Comparison of ENCODE assay signal across 17 cellular contexts in the genomic region with DNA sequence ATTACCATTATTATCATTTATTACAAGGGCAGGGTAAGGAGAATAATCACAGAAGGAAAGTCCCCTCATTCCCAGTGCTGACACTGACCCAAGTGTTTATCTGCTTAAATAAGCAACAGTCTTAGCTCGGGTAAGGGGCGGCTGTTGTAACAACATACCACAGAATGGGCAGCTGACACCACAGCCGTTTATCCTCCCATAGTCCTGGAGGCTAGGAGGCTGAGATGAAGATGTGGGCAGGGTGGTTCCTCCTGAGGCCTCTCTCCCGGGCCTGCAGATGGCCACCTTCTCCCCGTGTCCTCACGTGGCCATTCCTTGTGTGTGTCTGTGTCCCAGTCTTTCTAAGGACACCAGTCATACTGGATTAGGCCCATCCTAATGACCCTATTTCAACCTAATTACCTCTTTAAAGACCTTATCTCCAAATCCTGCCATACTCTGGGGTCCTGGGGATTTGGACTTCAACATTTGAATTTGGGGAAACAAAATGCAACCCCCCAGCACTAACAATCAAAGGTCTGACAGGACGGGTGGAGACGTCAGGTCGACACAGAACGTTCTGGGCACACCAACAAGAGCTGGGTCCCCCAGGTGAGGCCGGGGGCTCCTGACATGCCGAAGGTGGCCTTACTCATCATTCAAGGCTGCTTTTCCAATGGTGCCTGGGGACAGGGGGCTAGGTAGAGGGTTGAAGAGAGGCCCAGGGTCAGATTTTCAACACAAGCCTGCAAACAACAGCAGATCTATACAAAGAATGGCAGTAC.
DNase-seq lines count a peak whose midpoint lies in the region; ATAC-seq and TF ChIP-seq lines count a peak whose summit lies in the region.
"Had no signal": no experiment of that assay in that cellular context is flagged by ENCODE, and none has a peak within 500 bp of the region (broad histone marks: within the 10 kb centered on the region; RNA-seq: fewer than 3 reads in every experiment).

No MANE protein-coding gene starts in this region.

- no peak overlapping the region for H3K4me3 Mint-ChIP-seq in T-helper 17 cell
- H3K4me3 Mint-ChIP-seq: activated CD4-positive, alpha-beta memory T cell treated with anti-CD3 and anti-CD28 coated beads for 36 hours; dendritic cell treated with granulocyte-macrophage colony-stimulating factor and Interleukin-4, amounts not matched to agents 40 ng/mL and 50 ng/mL, for 4 days had no signal

- WGBS in right lobe of liver (ENCODE audit: insufficient coverage, low coverage, low lambda C conversion rate, missing lambda C conversion rate) = 75% methylated on average over 8 of the region's 12 CpGs

- TF ChIP-seq CTCF in WERI-Rb-1 (IDR thresholded peaks at IDR 0.05; ENCODE audit: low read depth, low read length) (peak; percentile 41; the same call in 1 of the 2 replicates), right lobe of liver (IDR thresholded peaks at IDR 0.05) (no peak)

- ATAC-seq in right lobe of liver (no peak), sciatic nerve (no peak), HG02763 (IDR thresholded peaks at IDR 0.05; ENCODE audit: unreplicated experiment) (no peak), T-helper 17 cell (no peak)

- H3K4me1 Mint-ChIP-seq in T-helper 17 cell = no peaks in the 10 kb centered on the region

- peaks cover 16% of the 10 kb centered on the region for H3K27me3 ChIP-seq in HUES48 (ENCODE audit: control insufficient read depth, insufficient read depth, low read length)
- peaks cover 3% of the 10 kb centered on the region for H3K27me3 ChIP-seq in WERI-Rb-1 (ENCODE audit: insufficient read depth, low read depth, severe bottlenecking)
- H3K27me3 ChIP-seq in right lobe of liver = no peaks in the 10 kb centered on the region
- H3K27me3 ChIP-seq: esophagus squamous epithelium had no signal

- H3K27ac Mint-ChIP-seq in T-helper 17 cell = no peak overlapping the region
- H3K27ac Mint-ChIP-seq: activated CD4-positive, alpha-beta memory T cell treated with anti-CD3 and anti-CD28 coated beads for 36 hours; dendritic cell treated with granulocyte-macrophage colony-stimulating factor and Interleukin-4, amounts not matched to agents 40 ng/mL and 50 ng/mL, for 4 days had no signal

- H3K4me1 ChIP-seq in HUES48 (ENCODE audit: control insufficient read depth, insufficient read depth, low read length) = peaks cover 28% of the 10 kb centered on the region
- H3K4me1 ChIP-seq in right lobe of liver = peaks cover 0 to 30% (median 18%) of the 10 kb centered on the region in 4 donors

- H3K36me3 ChIP-seq in HUES48 (ENCODE audit: control insufficient read depth, insufficient read depth, low read length) (no peaks in the 10 kb centered on the region), WERI-Rb-1 (no peaks in the 10 kb centered on the region), right lobe of liver (no peaks in the 10 kb centered on the region)
- H3K36me3 ChIP-seq: esophagus squamous epithelium had no signal

- TF ChIP-seq POLR2A in right lobe of liver (IDR thresholded peaks at IDR 0.05) = no peak

- H3K27ac ChIP-seq in HUES48 (ENCODE audit: low read depth, low read length) = peak overlapping the region; percentile 87
- no peak overlapping the region for H3K27ac ChIP-seq in WERI-Rb-1
- H3K27ac ChIP-seq in right lobe of liver = peak overlapping the region in 2 of 3 donors; percentile 36 to 39
- H3K27ac ChIP-seq: esophagus squamous epithelium had no signal

- H3K9ac ChIP-seq in HUES48 (ENCODE audit: low read depth, low read length) = no peak overlapping the region
- H3K9ac ChIP-seq: SK-N-SH had no signal

- intact Hi-C loops in right lobe of liver (cut with DNase I) (no loop called here), sciatic nerve (cut with DNase I) (no loop called here)

- H3K9me3 ChIP-seq in HUES48 (ENCODE audit: control insufficient read depth, insufficient read depth, low read length) (no peaks in the 10 kb centered on the region), WERI-Rb-1 (ENCODE audit: severe bottlenecking) (no peaks in the 10 kb centered on the region), right lobe of liver (no peaks in the 10 kb centered on the region), T-helper 17 cell (ENCODE audit: control insufficient read depth, low read length, poor library complexity, severe bottlenecking) (no peaks in the 10 kb centered on the region)
- H3K9me3 ChIP-seq: esophagus squamous epithelium, SK-N-SH had no signal

- DNase-seq in WERI-Rb-1 (peak; percentile 76), right lobe of liver (no peak), sciatic nerve (ENCODE audit: low spot score) (peak; percentile 6), T-helper 17 cell (no peak)
- no peak for DNase-seq in activated CD4-positive, alpha-beta T cell treated with anti-CD3 and anti-CD28 coated beads, Interleukin-2, amount 50 U/mL, for 4 hours
- DNase-seq in stimulated activated CD4-positive, alpha-beta T cell treated with anti-CD3 and anti-CD28 coated beads, Interleukin-2, amount 100 ng/mL, for 48 hours = no peak
- DNase-seq: activated CD4-positive, alpha-beta memory T cell treated with anti-CD3 and anti-CD28 coated beads for 36 hours; esophagus squamous epithelium; GF-D8; KG1; NCI-H1436; NCI-H345; nucleus accumbens; SK-N-SH had no signal

- H3K4me3 ChIP-seq in HUES48 (ENCODE audit: low read depth, low read length) (no peak overlapping the region), WERI-Rb-1 (ENCODE audit: low read depth, low read length) (no peak overlapping the region), right lobe of liver (no peak overlapping the region)
- H3K4me3 ChIP-seq: esophagus squamous epithelium had no signal

- no peaks in the 10 kb centered on the region for H3K36me3 Mint-ChIP-seq in T-helper 17 cell (ENCODE audit: low read depth)
- H3K36me3 Mint-ChIP-seq: activated CD4-positive, alpha-beta memory T cell treated with anti-CD3 and anti-CD28 coated beads for 36 hours had no signal

- H3K27me3 Mint-ChIP-seq in T-helper 17 cell = peaks cover 5% of the 10 kb centered on the region
- H3K27me3 Mint-ChIP-seq: activated CD4-positive, alpha-beta memory T cell treated with anti-CD3 and anti-CD28 coated beads for 36 hours; dendritic cell treated with granulocyte-macrophage colony-stimulating factor and Interleukin-4, amounts not matched to agents 40 ng/mL and 50 ng/mL, for 4 days had no signal

Comparison
In these comparisons a context has a peak if more than half of its experiments do, and no peak if none do; other contexts are left out.
1. DNase-seq: peak in WERI-Rb-1 (single experiment) and sciatic nerve (single experiment); none in right lobe of liver (0 of 3), activated CD4-positive, alpha-beta T cell treated with anti-CD3 and anti-CD28 coated beads, Interleukin-2, amount 50 U/mL, for 4 hours (0 of 2), stimulated activated CD4-positive, alpha-beta T cell treated with anti-CD3 and anti-CD28 coated beads, Interleukin-2, amount 100 ng/mL, for 48 hours (0 of 2) and T-helper 17 cell (0 of 3).